3 cellular contexts compared by ENCODE assay signal in genomic region chr1:56830052-56830451, GRCh38.
TF ChIP-seq lines count a peak whose summit lies in the region.

No MANE protein-coding gene starts in this region.

TF ChIP-seq in HEK293T, 16 proteins besides CTCF, POLR2A, EP300 and RAD21 (continued from another document):
- TF ChIP-seq PKNOX1 (IDR thresholded peaks at IDR 0.05) (peak; percentile 52), FOXM1 (IDR thresholded peaks at IDR 0.05; ENCODE audit: borderline replicate concordance) (no peak), FOXK2 (IDR thresholded peaks at IDR 0.05) (no peak), TARDBP (IDR thresholded peaks at IDR 0.05) (no peak), ARNT (IDR thresholded peaks at IDR 0.05) (no peak)

TF ChIP-seq in K562, 482 proteins besides CTCF, POLR2A, EP300 and RAD21 (continued from another document):
- 0 out of 2 replicates have a peak, but pooled peaks have one; percentile 8 for TF ChIP-seq PKNOX1 (IDR thresholded peaks at IDR 0.05)

TF ChIP-seq in SK-N-SH treated with all-trans-retinoic acid at 6 μM for 48 hours, 23 proteins besides CTCF, POLR2A, EP300 and RAD21 (continued from another document):
- no peak for TF ChIP-seq TSHZ2 (CRISPR knock-in tag; IDR thresholded peaks at IDR 0.05)
- TF ChIP-seq ZNF70 (CRISPR knock-in tag; IDR thresholded peaks at IDR 0.05): no peak
- TF ChIP-seq CREB5 (CRISPR knock-in tag; IDR thresholded peaks at IDR 0.05; ENCODE audit: low read depth): no peak
- TF ChIP-seq BACH2 (CRISPR knock-in tag; IDR thresholded peaks at IDR 0.05; ENCODE audit: borderline replicate concordance): no peak
- no peak for TF ChIP-seq ZNF565 (CRISPR knock-in tag; conservative IDR thresholded peaks at IDR 0.05; ENCODE audit: low read depth)
- TF ChIP-seq CSDC2 (CRISPR knock-in tag; IDR thresholded peaks at IDR 0.05): no peak
- TF ChIP-seq ESRRG (CRISPR knock-in tag; IDR thresholded peaks at IDR 0.05): no peak
- TF ChIP-seq ARNTL (CRISPR knock-in tag; IDR thresholded peaks at IDR 0.05; ENCODE audit: borderline replicate concordance, low read depth): no peak
- TF ChIP-seq ZNF8 (CRISPR knock-in tag; IDR thresholded peaks at IDR 0.05): no peak
- TF ChIP-seq ISL1 (CRISPR knock-in tag; IDR thresholded peaks at IDR 0.05): no peak
- no peak for TF ChIP-seq GLIS3 (CRISPR knock-in tag; IDR thresholded peaks at IDR 0.05)
- TF ChIP-seq TCF4 (CRISPR knock-in tag; IDR thresholded peaks at IDR 0.05; ENCODE audit: borderline replicate concordance): no peak
- no peak for TF ChIP-seq RARB (CRISPR knock-in tag; IDR thresholded peaks at IDR 0.05)
